8 cellular contexts compared by ENCODE assay signal in genomic region chr12:56987551-56988053, GRCh38. TPM values are rescaled to one million over a fixed set of nuclear protein-coding genes. Genes with fewer than 3 reads are reported as not detected.
A peak's percentile ranks its signal among the peaks of the same experiment; 100 is the strongest.
DNase-seq lines count a peak whose midpoint lies in the region; ATAC-seq, FAIRE-seq and TF ChIP-seq lines count a peak whose summit lies in the region.

No MANE protein-coding gene starts in this region.

- H2AFZ ChIP-seq in MM.1S (ENCODE audit: low read length), result peak overlapping the region; percentile 24; the same call in 1 of the 2 replicates
- peak overlapping the region; percentile 38 for H2AFZ ChIP-seq in neural progenitor cell (replicated peaks)

- WGBS in stomach, 5 donors, result 19 to 28% (median 24%) methylated on average over 11 of the region's 11 CpGs

- H3K27me3 Mint-ChIP-seq in activated T-helper 17 cell treated with anti-CD3 and anti-CD28 coated beads, Interleukin-2, amount 50 U/mL, for 72 hours, result no peaks in the 10 kb centered on the region
- H3K27me3 Mint-ChIP-seq in neural progenitor cell (ENCODE audit: insufficient read depth, low read depth), result no peaks in the 10 kb centered on the region

- H3K4me2 ChIP-seq in MM.1S (ENCODE audit: low read depth, low read length) (no peak overlapping the region), neural progenitor cell (no peak overlapping the region)

- peak; percentile 21; the same call in 2 of the 3 replicates for ATAC-seq in RWPE2 (ENCODE audit: low read depth)
- ATAC-seq in activated T-helper 17 cell treated with anti-CD3 and anti-CD28 coated beads, Interleukin-2, amount 50 U/mL, for 72 hours (replicated peaks), result peak; percentile 72
- no peak for ATAC-seq in GM18505 (IDR thresholded peaks at IDR 0.05; ENCODE audit: unreplicated experiment)

- H3K9me3 Mint-ChIP-seq in activated T-helper 17 cell treated with anti-CD3 and anti-CD28 coated beads, Interleukin-2, amount 50 U/mL, for 72 hours, result no peaks in the 10 kb centered on the region
- no peaks in the 10 kb centered on the region for H3K9me3 Mint-ChIP-seq in neural progenitor cell

- no peak for TF ChIP-seq POLR2A in stomach (IDR thresholded peaks at IDR 0.05)
- TF ChIP-seq POLR2A in GM18505 (IDR thresholded peaks at IDR 0.05; ENCODE audit: borderline replicate concordance, extremely low read depth, insufficient read depth, insufficient read length), result no peak

- no peak overlapping the region for H3K4me3 ChIP-seq in MM.1S (ENCODE audit: low read length)
- H3K4me3 ChIP-seq in RWPE2 (ENCODE audit: severe bottlenecking), result no peak overlapping the region
- no peak overlapping the region for H3K4me3 ChIP-seq in neural progenitor cell
- H3K4me3 ChIP-seq in stomach, result no peak overlapping the region

- DNase-seq in GM18507 (ENCODE audit: extremely low spot score, insufficient read length, low read depth) (peak; percentile 49), MM.1S (peak; percentile 65), RWPE2 (ENCODE audit: low spot score) (no peak), fibroblast of the conjunctiva (ENCODE audit: low read depth) (peak; percentile 68), neural progenitor cell (ENCODE audit: low spot score) (peak; percentile 89), stomach (peak; percentile 81)

- peaks cover 24% of the 10 kb centered on the region for H3K4me1 ChIP-seq in MM.1S (ENCODE audit: low read length)
- peaks cover 17% of the 10 kb centered on the region for H3K4me1 ChIP-seq in RWPE2 (ENCODE audit: insufficient read depth, poor library complexity, severe bottlenecking)
- no peaks in the 10 kb centered on the region for H3K4me1 ChIP-seq in neural progenitor cell
- peaks cover 0 to 33% (median 26%) of the 10 kb centered on the region in 4 donors for H3K4me1 ChIP-seq in stomach

- H3F3A ChIP-seq in MM.1S (ENCODE audit: insufficient read depth, low read length) (peaks cover 12% of the 10 kb centered on the region), neural progenitor cell (ENCODE audit: low read depth) (no peaks in the 10 kb centered on the region)

- H3K9me3 ChIP-seq in MM.1S (replicated peaks; ENCODE audit: insufficient read depth, low read length) (no peaks in the 10 kb centered on the region), RWPE2 (ENCODE audit: severe bottlenecking) (no peaks in the 10 kb centered on the region), neural progenitor cell (ENCODE audit: low read depth) (no peaks in the 10 kb centered on the region), stomach (no peaks in the 10 kb centered on the region)

- no peak for TF ChIP-seq EP300 in stomach (IDR thresholded peaks at IDR 0.05)

- peak; percentile 71 for FAIRE-seq in GM18507 (lab: Jason Lieb, UNC)

- H3K27ac Mint-ChIP-seq in activated T-helper 17 cell treated with anti-CD3 and anti-CD28 coated beads, Interleukin-2, amount 50 U/mL, for 72 hours, result no peak overlapping the region
- no peak overlapping the region for H3K27ac Mint-ChIP-seq in neural progenitor cell

- H3K27ac ChIP-seq in MM.1S (ENCODE audit: low read length) (no peak overlapping the region), RWPE2 (ENCODE audit: poor library complexity, severe bottlenecking) (peak overlapping the region; percentile 87), neural progenitor cell (no peak overlapping the region), stomach (no peak overlapping the region)

- H3K27me3 ChIP-seq in MM.1S (replicated peaks; ENCODE audit: insufficient read depth, low read length), result no peaks in the 10 kb centered on the region
- H3K27me3 ChIP-seq in RWPE2 (ENCODE audit: insufficient read depth, poor library complexity, severe bottlenecking), result no peaks in the 10 kb centered on the region
- H3K27me3 ChIP-seq in neural progenitor cell, result no peaks in the 10 kb centered on the region
- no peaks in the 10 kb centered on the region for H3K27me3 ChIP-seq in stomach

- H4K20me1 ChIP-seq in MM.1S (ENCODE audit: insufficient read depth, low read length), result no peaks in the 10 kb centered on the region
- H4K20me1 ChIP-seq in neural progenitor cell (ENCODE audit: low read depth), result no peaks in the 10 kb centered on the region

- no peaks in the 10 kb centered on the region for H3K36me3 Mint-ChIP-seq in activated T-helper 17 cell treated with anti-CD3 and anti-CD28 coated beads, Interleukin-2, amount 50 U/mL, for 72 hours (ENCODE audit: low read depth)
- H3K36me3 Mint-ChIP-seq in neural progenitor cell, result no peaks in the 10 kb centered on the region

- H3K79me2 ChIP-seq in MM.1S (ENCODE audit: low read length), result no peaks in the 10 kb centered on the region
- no peaks in the 10 kb centered on the region for H3K79me2 ChIP-seq in neural progenitor cell (ENCODE audit: low read depth)

- intact Hi-C loops in stomach (cut with DNase I; ENCODE audit: low total_unique reads), result loop anchor here (5.0 kb wide), 1 partner anchor 230 kb away; no protein-coding TSS in a partner anchor

- H3K4me3 Mint-ChIP-seq in activated T-helper 17 cell treated with anti-CD3 and anti-CD28 coated beads, Interleukin-2, amount 50 U/mL, for 72 hours, result no peak overlapping the region
- no peak overlapping the region for H3K4me3 Mint-ChIP-seq in neural progenitor cell

- TF ChIP-seq CTCF in MM.1S (IDR thresholded peaks at IDR 0.05; ENCODE audit: low read length), result peak; percentile 94
- TF ChIP-seq CTCF in RWPE2 (IDR thresholded peaks at IDR 0.05; ENCODE audit: poor library complexity, severe bottlenecking), result peak; percentile 96
- TF ChIP-seq CTCF in neural progenitor cell (IDR thresholded peaks at IDR 0.05), result peak; percentile 97
- peak in 5 of 7 experiments; percentile 82 to 95 (median 94) for TF ChIP-seq CTCF in stomach (IDR thresholded peaks at IDR 0.05)

- H3K9ac ChIP-seq in MM.1S (ENCODE audit: low read length), result no peak overlapping the region
- H3K9ac ChIP-seq in neural progenitor cell, result no peak overlapping the region

- no peaks in the 10 kb centered on the region for H3K36me3 ChIP-seq in MM.1S (replicated peaks; ENCODE audit: insufficient read depth, low read length)
- H3K36me3 ChIP-seq in RWPE2 (ENCODE audit: low read depth), result no peaks in the 10 kb centered on the region
- no peaks in the 10 kb centered on the region for H3K36me3 ChIP-seq in neural progenitor cell
- no peaks in the 10 kb centered on the region for H3K36me3 ChIP-seq in stomach

- peaks cover 12% of the 10 kb centered on the region for H3K4me1 Mint-ChIP-seq in activated T-helper 17 cell treated with anti-CD3 and anti-CD28 coated beads, Interleukin-2, amount 50 U/mL, for 72 hours
- peaks cover 3% of the 10 kb centered on the region for H3K4me1 Mint-ChIP-seq in neural progenitor cell

- H3K9me2 ChIP-seq in MM.1S (replicated peaks; ENCODE audit: insufficient read depth, low read length), result no peaks in the 10 kb centered on the region

RNA-seq across cellular contexts. Expression of gene ZBTB39, which starts 18.7 kb away (rescaled TPM):
- total RNA-seq in activated T-helper 17 cell treated with anti-CD3 and anti-CD28 coated beads, Interleukin-2, amount 50 U/mL, for 72 hours, result 1 to 10 TPM; 4.2 to 4.7 TPM
- total RNA-seq in neural progenitor cell (ENCODE audit: low replicate concordance) (21.1 and 29.7 TPM in 2 replicates), stomach (1 to 10 TPM; 3.3 to 7.6 (median 4.9) TPM)
- 1 to 10 TPM; 1.2 to 1.7 (median 1.4) TPM for polyA plus RNA-seq in stomach

RNA-seq across cellular contexts. Expression of gene TAC3, which starts 28.7 kb away (rescaled TPM):
- total RNA-seq in activated T-helper 17 cell treated with anti-CD3 and anti-CD28 coated beads, Interleukin-2, amount 50 U/mL, for 72 hours, result 1 to 10 TPM in 1 of 2 donors, not detected in 1; 1.5 TPM
- total RNA-seq in neural progenitor cell (ENCODE audit: low replicate concordance) (6.0 and 13.8 TPM in 2 replicates), stomach (10 to 100 TPM in 1 of 5 donors, 1 to 10 TPM in 2, not detected in 2; 2.0 to 19.8 (median 7.6) TPM)
- under 1 TPM in 2 of 3 donors, not detected in 1; 0.62 to 0.75 TPM for polyA plus RNA-seq in stomach

RNA-seq across cellular contexts. Expression of gene RDH16, which starts 30.2 kb away (rescaled TPM):
- under 1 TPM; 0.11 to 0.69 TPM for total RNA-seq in activated T-helper 17 cell treated with anti-CD3 and anti-CD28 coated beads, Interleukin-2, amount 50 U/mL, for 72 hours
- total RNA-seq in neural progenitor cell (ENCODE audit: low replicate concordance), result 1.2 and 2.3 TPM in 2 replicates
- 1 to 10 TPM in 1 of 5 donors, under 1 TPM in 1, not detected in 3; 0.37 to 1.0 TPM for total RNA-seq in stomach
- under 1 TPM in 1 of 3 donors, not detected in 2; 0.68 TPM for polyA plus RNA-seq in stomach

RNA-seq across cellular contexts. Expression of gene SDR9C7, which starts 53.4 kb away (rescaled TPM):
- not detected for total RNA-seq in activated T-helper 17 cell treated with anti-CD3 and anti-CD28 coated beads, Interleukin-2, amount 50 U/mL, for 72 hours
- 0.28 and 0.32 TPM in 2 replicates for total RNA-seq in neural progenitor cell (ENCODE audit: low replicate concordance)
- not detected for total RNA-seq in stomach
- polyA plus RNA-seq in stomach, result under 1 TPM in 1 of 3 donors, not detected in 2; 0.50 TPM
